Comparison of ENCODE assay signal across 7 cellular contexts in the genomic region with DNA sequence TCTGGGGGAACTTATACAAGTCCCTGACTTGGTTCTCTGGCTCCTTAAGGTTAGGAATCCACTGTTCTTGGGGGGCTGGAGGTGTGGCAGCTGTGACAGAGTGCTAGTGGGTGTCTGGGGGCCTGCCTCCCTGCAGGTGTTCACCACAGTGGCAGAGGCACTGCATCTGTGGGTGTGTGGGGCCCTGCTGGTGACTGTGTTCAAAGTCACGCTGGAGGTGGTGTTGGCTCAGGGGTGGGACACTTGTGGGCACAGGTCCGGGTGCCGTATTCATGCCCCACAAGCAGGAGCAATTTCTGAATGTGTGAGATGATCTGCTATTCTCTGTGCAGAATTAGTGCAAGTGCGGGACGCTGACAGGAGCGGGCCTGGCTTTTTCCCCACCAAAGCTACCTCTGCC.
A peak's percentile ranks its signal among the peaks of the same experiment; 100 is the strongest.
DNase-seq lines count a peak whose midpoint lies in the region; ATAC-seq and TF ChIP-seq lines count a peak whose summit lies in the region.
"Not testable (repeated sequence)": the region's sequence is repeated elsewhere in the genome, so short reads cannot be mapped to it uniquely, and the experiment has no call there.

No MANE protein-coding gene starts in this region.

- not testable (repeated sequence) for H3K9me3 ChIP-seq in CD4-positive, alpha-beta T cell (ENCODE audit: control insufficient read depth, low read length)

- DNase-seq in CD4-positive, alpha-beta T cell; T-cell; activated CD8-positive, alpha-beta T cell treated with anti-CD3 and anti-CD28 coated beads for 36 hours; activated naive CD8-positive, alpha-beta T cell treated with anti-CD3 and anti-CD28 coated beads, Interleukin-2, amount 10 ng/mL, durations not matched to agents 7 days and 5 days; effector memory CD8-positive, alpha-beta T cell; stimulated activated naive CD8-positive, alpha-beta T cell treated with anti-CD3 and anti-CD28 coated beads, Interleukin-15, Interleukin-2, amounts not matched to agents 100 U/mL and 50 U/mL, for 24 hours: not testable (repeated sequence)
- peak; percentile 18 for DNase-seq in natural killer cell

- H3K9me3 Mint-ChIP-seq in CD4-positive, alpha-beta T cell; T-cell; activated CD8-positive, alpha-beta T cell treated with anti-CD3 and anti-CD28 coated beads for 36 hours; activated naive CD8-positive, alpha-beta T cell treated with anti-CD3 and anti-CD28 coated beads, Interleukin-2, amount 10 ng/mL, durations not matched to agents 7 days and 5 days; effector memory CD8-positive, alpha-beta T cell; natural killer cell: not testable (repeated sequence)

- not testable (repeated sequence) for H3K27ac Mint-ChIP-seq in CD4-positive, alpha-beta T cell; T-cell; activated CD8-positive, alpha-beta T cell treated with anti-CD3 and anti-CD28 coated beads for 36 hours; activated naive CD8-positive, alpha-beta T cell treated with anti-CD3 and anti-CD28 coated beads, Interleukin-2, amount 10 ng/mL, durations not matched to agents 7 days and 5 days; effector memory CD8-positive, alpha-beta T cell; natural killer cell

- H3K4me3 Mint-ChIP-seq in CD4-positive, alpha-beta T cell; T-cell; activated CD8-positive, alpha-beta T cell treated with anti-CD3 and anti-CD28 coated beads for 36 hours; activated naive CD8-positive, alpha-beta T cell treated with anti-CD3 and anti-CD28 coated beads, Interleukin-2, amount 10 ng/mL, durations not matched to agents 7 days and 5 days; effector memory CD8-positive, alpha-beta T cell; natural killer cell: not testable (repeated sequence)

- CTCF ChIA-PET in CD4-positive, alpha-beta T cell (lab: Charles Lee); T-cell (lab: Charles Lee); activated CD8-positive, alpha-beta T cell treated with anti-CD3 and anti-CD28 coated beads for 36 hours (lab: Charles Lee): not testable (repeated sequence)

- intact Hi-C loops in CD4-positive, alpha-beta T cell (cut with DNase I, micrococcal nuclease); activated CD8-positive, alpha-beta T cell treated with anti-CD3 and anti-CD28 coated beads for 36 hours (cut with micrococcal nuclease); natural killer cell (cut with micrococcal nuclease): not testable (repeated sequence)

- not testable (repeated sequence) for H3K27me3 Mint-ChIP-seq in CD4-positive, alpha-beta T cell; T-cell; activated CD8-positive, alpha-beta T cell treated with anti-CD3 and anti-CD28 coated beads for 36 hours; activated naive CD8-positive, alpha-beta T cell treated with anti-CD3 and anti-CD28 coated beads, Interleukin-2, amount 10 ng/mL, durations not matched to agents 7 days and 5 days; effector memory CD8-positive, alpha-beta T cell; natural killer cell (ENCODE audit: low read depth in 2 of 2)

- H3K4me1 Mint-ChIP-seq in CD4-positive, alpha-beta T cell (ENCODE audit: low read depth); T-cell; activated CD8-positive, alpha-beta T cell treated with anti-CD3 and anti-CD28 coated beads for 36 hours (ENCODE audit: low read depth); activated naive CD8-positive, alpha-beta T cell treated with anti-CD3 and anti-CD28 coated beads, Interleukin-2, amount 10 ng/mL, durations not matched to agents 7 days and 5 days; effector memory CD8-positive, alpha-beta T cell (ENCODE audit: low read depth in 2 of 2); natural killer cell: not testable (repeated sequence)

- ATAC-seq in CD4-positive, alpha-beta T cell (ENCODE audit: poor library complexity), result peak; percentile 11
- peak; percentile 29 to 54 (median 47) for ATAC-seq in T-cell (replicated peaks in 1 of 4)
- ATAC-seq in activated CD8-positive, alpha-beta T cell treated with anti-CD3 and anti-CD28 coated beads for 36 hours, result peak; percentile 54
- ATAC-seq in activated naive CD8-positive, alpha-beta T cell treated with anti-CD3 and anti-CD28 coated beads, Interleukin-2, amount 10 ng/mL, durations not matched to agents 7 days and 5 days (ENCODE audit: low read depth), result peak; percentile 20
- peak; percentile 87 for ATAC-seq in effector memory CD8-positive, alpha-beta T cell (replicated peaks)
- ATAC-seq in natural killer cell, result peak; percentile 72 to 95 (median 83)
- peak; percentile 59 for ATAC-seq in stimulated activated naive CD8-positive, alpha-beta T cell treated with anti-CD3 and anti-CD28 coated beads, Interleukin-15, Interleukin-2, amounts not matched to agents 100 U/mL and 50 U/mL, for 24 hours

- not testable (repeated sequence) for TF ChIP-seq CTCF in CD4-positive, alpha-beta T cell (IDR thresholded peaks at IDR 0.05); activated CD8-positive, alpha-beta T cell treated with anti-CD3 and anti-CD28 coated beads for 36 hours (IDR thresholded peaks at IDR 0.05); natural killer cell (IDR thresholded peaks at IDR 0.05)

- H3K27ac ChIP-seq in CD4-positive, alpha-beta T cell (ENCODE audit: low read depth, low read length), result not testable (repeated sequence)

- not testable (repeated sequence) for H3K36me3 Mint-ChIP-seq in CD4-positive, alpha-beta T cell (ENCODE audit: low read depth); T-cell; activated CD8-positive, alpha-beta T cell treated with anti-CD3 and anti-CD28 coated beads for 36 hours (ENCODE audit: low read depth); activated naive CD8-positive, alpha-beta T cell treated with anti-CD3 and anti-CD28 coated beads, Interleukin-2, amount 10 ng/mL, durations not matched to agents 7 days and 5 days; effector memory CD8-positive, alpha-beta T cell (ENCODE audit: insufficient read depth); natural killer cell

- not testable (repeated sequence) for H3K27me3 ChIP-seq in CD4-positive, alpha-beta T cell (ENCODE audit: control insufficient read depth, insufficient read depth, low read length)

- POLR2A ChIA-PET in CD4-positive, alpha-beta T cell (lab: Charles Lee); T-cell (lab: Charles Lee); activated CD8-positive, alpha-beta T cell treated with anti-CD3 and anti-CD28 coated beads for 36 hours (lab: Charles Lee); activated naive CD8-positive, alpha-beta T cell treated with anti-CD3 and anti-CD28 coated beads, Interleukin-2, amount 10 ng/mL, durations not matched to agents 7 days and 5 days (lab: Charles Lee): not testable (repeated sequence)

Comparison
In these comparisons a context has a peak if more than half of its experiments do, and no peak if none do; other contexts are left out.
1. ATAC-seq: peak in every context shown above with its lines; median percentile 87 in effector memory CD8-positive, alpha-beta T cell; 83 in natural killer cell; 59 in stimulated activated naive CD8-positive, alpha-beta T cell treated with anti-CD3 and anti-CD28 coated beads, Interleukin-15, Interleukin-2, amounts not matched to agents 100 U/mL and 50 U/mL, for 24 hours; 54 in activated CD8-positive, alpha-beta T cell treated with anti-CD3 and anti-CD28 coated beads for 36 hours; 47 in T-cell; 20 in activated naive CD8-positive, alpha-beta T cell treated with anti-CD3 and anti-CD28 coated beads, Interleukin-2, amount 10 ng/mL, durations not matched to agents 7 days and 5 days; 11 in CD4-positive, alpha-beta T cell.